16 cellular contexts compared by ENCODE assay signal in the genomic region with DNA sequence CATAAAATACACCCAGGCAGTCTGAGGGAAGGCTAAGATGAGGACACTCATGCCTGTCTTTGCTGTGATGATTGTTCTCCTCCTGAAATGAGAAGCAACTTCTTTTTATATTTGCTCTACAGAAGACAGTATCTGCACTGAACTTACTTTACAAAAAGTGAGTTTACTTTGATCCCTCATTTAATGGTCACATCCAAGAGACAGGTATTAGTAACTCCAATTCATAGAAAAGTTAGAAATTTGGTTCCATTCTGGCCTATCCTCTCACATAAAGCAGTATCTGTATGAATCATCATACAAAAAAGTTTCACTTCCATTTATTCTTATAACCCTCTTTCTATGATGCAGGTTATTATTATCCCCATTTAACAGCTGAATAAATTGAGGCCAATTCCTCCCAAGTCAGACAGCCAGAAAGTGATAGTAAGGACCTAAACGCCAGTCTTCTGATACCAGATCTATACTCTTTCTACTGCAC. TPM values are rescaled to one million over a fixed set of nuclear protein-coding genes. Genes with fewer than 3 reads are reported as not detected.
DNase-seq lines count a peak whose midpoint lies in the region; ATAC-seq and TF ChIP-seq lines count a peak whose summit lies in the region.
"Had no signal": no experiment of that assay in that cellular context is flagged by ENCODE, and none has a peak within 500 bp of the region (broad histone marks: within the 10 kb centered on the region; RNA-seq: fewer than 3 reads in every experiment).

No MANE protein-coding gene starts in this region.

- H3K4me1 Mint-ChIP-seq in activated CD8-positive, alpha-beta memory T cell treated with anti-CD3 and anti-CD28 coated beads, Interleukin-2, amount 10 ng/mL, durations not matched to agents 7 days and 5 days: peaks cover 16% of the 10 kb centered on the region
- H3K4me1 Mint-ChIP-seq in progenitor cell of endocrine pancreas (ENCODE audit: low read depth): peaks cover 1% of the 10 kb centered on the region
- H3K4me1 Mint-ChIP-seq: neural progenitor cell had no signal

- H3K27me3 Mint-ChIP-seq in activated CD8-positive, alpha-beta memory T cell treated with anti-CD3 and anti-CD28 coated beads, Interleukin-2, amount 10 ng/mL, durations not matched to agents 7 days and 5 days: no peaks in the 10 kb centered on the region
- H3K27me3 Mint-ChIP-seq in progenitor cell of endocrine pancreas: no peaks in the 10 kb centered on the region

- CTCF ChIA-PET in activated CD8-positive, alpha-beta memory T cell treated with anti-CD3 and anti-CD28 coated beads, Interleukin-2, amount 10 ng/mL, durations not matched to agents 7 days and 5 days (lab: Charles Lee): interaction anchor here (1.2 to 6.1 kb wide), 5 partner anchors 13 to 761 kb away, joined by 4 to 66 read pairs (median 4); a partner anchor contains a TSS

- DNase-seq in activated CD8-positive, alpha-beta memory T cell treated with anti-CD3 and anti-CD28 coated beads, Interleukin-2, amount 10 ng/mL, durations not matched to agents 7 days and 5 days: no peak
- DNase-seq in activated CD8-positive, alpha-beta memory T cell treated with anti-CD3 and anti-CD28 coated beads, Interleukin-2, amount 50 U/mL, for 48 hours: no peak
- peak; percentile 61 for DNase-seq in MV-4-11 (lab: John Stamatoyannopoulos, UW)
- no peak for DNase-seq in progenitor cell of endocrine pancreas (ENCODE audit: low spot score, unreplicated experiment)
- DNase-seq in DMS153 treated with DMSO at 0.1 percent for 48 hours (lab: John Stamatoyannopoulos, UW; ENCODE audit: unreplicated experiment): no peak
- no peak for DNase-seq in HPDE6-E6E7 (ENCODE audit: extremely low spot score)
- DNase-seq: activated CD8-positive, alpha-beta memory T cell treated with anti-CD3 and anti-CD28 coated beads, Interleukin-2, amount 50 U/mL, for 4 hours; DMS53; NCI-H2029; OCI-M1; SJCRH30 had no signal

- peaks cover 28% of the 10 kb centered on the region for H3K36me3 Mint-ChIP-seq in activated CD8-positive, alpha-beta memory T cell treated with anti-CD3 and anti-CD28 coated beads, Interleukin-2, amount 10 ng/mL, durations not matched to agents 7 days and 5 days
- peaks cover 44% of the 10 kb centered on the region for H3K36me3 Mint-ChIP-seq in progenitor cell of endocrine pancreas (ENCODE audit: insufficient read depth)

- H3K27ac Mint-ChIP-seq in activated CD8-positive, alpha-beta memory T cell treated with anti-CD3 and anti-CD28 coated beads, Interleukin-2, amount 10 ng/mL, durations not matched to agents 7 days and 5 days: peak overlapping the region; percentile 46
- peak overlapping the region; percentile 56 for H3K27ac Mint-ChIP-seq in progenitor cell of endocrine pancreas
- H3K27ac Mint-ChIP-seq: neural progenitor cell had no signal

- H3K4me3 Mint-ChIP-seq in activated CD8-positive, alpha-beta memory T cell treated with anti-CD3 and anti-CD28 coated beads, Interleukin-2, amount 10 ng/mL, durations not matched to agents 7 days and 5 days: no peak overlapping the region
- H3K4me3 Mint-ChIP-seq in progenitor cell of endocrine pancreas (ENCODE audit: low read depth): no peak overlapping the region
- H3K4me3 Mint-ChIP-seq: neural progenitor cell had no signal

- TF ChIP-seq CTCF in progenitor cell of endocrine pancreas (IDR thresholded peaks at IDR 0.05; ENCODE audit: unreplicated experiment): no peak

- ATAC-seq in activated CD8-positive, alpha-beta memory T cell treated with anti-CD3 and anti-CD28 coated beads, Interleukin-2, amount 10 ng/mL, durations not matched to agents 7 days and 5 days: peak; percentile 70
- peak; percentile 49 for ATAC-seq in GM21423 (IDR thresholded peaks at IDR 0.05; ENCODE audit: unreplicated experiment)
- ATAC-seq in HG03045 (IDR thresholded peaks at IDR 0.05; ENCODE audit: unreplicated experiment): no peak
- ATAC-seq: A549, esophagus mucosa had no signal

- H3K9me3 Mint-ChIP-seq in activated CD8-positive, alpha-beta memory T cell treated with anti-CD3 and anti-CD28 coated beads, Interleukin-2, amount 10 ng/mL, durations not matched to agents 7 days and 5 days (ENCODE audit: low read depth): peaks cover 4% of the 10 kb centered on the region
- H3K9me3 Mint-ChIP-seq in progenitor cell of endocrine pancreas (ENCODE audit: low read depth): peaks cover 20% of the 10 kb centered on the region

RNA-seq across cellular contexts. Expression of a gene that starts 15.2 kb away (rescaled TPM):
- total RNA-seq in activated CD8-positive, alpha-beta memory T cell treated with anti-CD3 and anti-CD28 coated beads, Interleukin-2, amount 10 ng/mL, durations not matched to agents 7 days and 5 days: 10 to 100 TPM; 12.6 to 15.0 TPM
- 44.7 and 45.7 TPM in 2 replicates for total RNA-seq in progenitor cell of endocrine pancreas

RNA-seq across cellular contexts. Expression of a gene that starts 15.6 kb away (rescaled TPM):
- 10 to 100 TPM; 41.8 to 42.8 TPM for total RNA-seq in activated CD8-positive, alpha-beta memory T cell treated with anti-CD3 and anti-CD28 coated beads, Interleukin-2, amount 10 ng/mL, durations not matched to agents 7 days and 5 days
- 45.9 and 55.7 TPM in 2 replicates for total RNA-seq in progenitor cell of endocrine pancreas
